9 cellular contexts compared by ENCODE assay signal in genomic region chr16:67372664-67373063, GRCh38. TPM values are rescaled to one million over a fixed set of nuclear protein-coding genes. Genes with fewer than 3 reads are reported as not detected.
A peak's percentile ranks its signal among the peaks of the same experiment; 100 is the strongest.
DNase-seq lines count a peak whose midpoint lies in the region; ATAC-seq and TF ChIP-seq lines count a peak whose summit lies in the region.
"Had no signal": no experiment of that assay in that cellular context is flagged by ENCODE, and none has a peak within 500 bp of the region (broad histone marks: within the 10 kb centered on the region; RNA-seq: fewer than 3 reads in every experiment).

No MANE protein-coding gene starts in this region.

- DNase-seq in A673 (ENCODE audit: low spot score), result peak; percentile 34
- DNase-seq in GM10266 (ENCODE audit: extremely low spot score), result no peak
- no peak for DNase-seq in left ventricle myocardium superior
- DNase-seq in AG08396 (ENCODE audit: low spot score), result no peak
- no peak for DNase-seq in stimulated activated naive B cell treated with anti-CD40 and anti-IgM and Interleukin-4, amounts not matched to agents 10 μg/mL and 1 μg/mL and 100 μg/mL, for 72 hours
- no peak for DNase-seq in ecto neural progenitor cell (ENCODE audit: low spot score)

- peak; percentile 78 for ATAC-seq in SK-N-SH treated with all-trans-retinoic acid at 6 μM for 48 hours
- ATAC-seq in left ventricle myocardium superior, result peak; percentile 25
- no peak for ATAC-seq in HG02610 (IDR thresholded peaks at IDR 0.05; ENCODE audit: unreplicated experiment)
- no peak for ATAC-seq in stimulated activated naive B cell treated with anti-CD40 and anti-IgM and Interleukin-4, amounts not matched to agents 10 μg/mL and 1 μg/mL and 100 μg/mL, for 72 hours (replicated peaks)

- intact Hi-C loops in A673 (cut with micrococcal nuclease; ENCODE audit: unreplicated experiment) (no loop called here), left ventricle myocardium superior (cut with micrococcal nuclease) (no loop called here)

- no peak overlapping the region for H3K4me3 Mint-ChIP-seq in stimulated activated naive B cell treated with anti-CD40 and anti-IgM and Interleukin-4, amounts not matched to agents 10 μg/mL and 1 μg/mL and 100 μg/mL, for 72 hours

- BruUV-seq in A673 (replicated peaks; lab: Mats Ljungman, UMichigan), result no TSS peak

- H3K9me3 Mint-ChIP-seq in stimulated activated naive B cell treated with anti-CD40 and anti-IgM and Interleukin-4, amounts not matched to agents 10 μg/mL and 1 μg/mL and 100 μg/mL, for 72 hours, result no peaks in the 10 kb centered on the region

- no peaks in the 10 kb centered on the region for H3K9me3 ChIP-seq in A673 (ENCODE audit: low read depth, low read length, poor library complexity, severe bottlenecking)

- no peaks in the 10 kb centered on the region for H3K36me3 Mint-ChIP-seq in stimulated activated naive B cell treated with anti-CD40 and anti-IgM and Interleukin-4, amounts not matched to agents 10 μg/mL and 1 μg/mL and 100 μg/mL, for 72 hours

- peak; percentile 60 for TF ChIP-seq CTCF in A673 (conservative IDR thresholded peaks at IDR 0.05; ENCODE audit: low read depth, low read length)
- TF ChIP-seq CTCF in GM10266 (IDR thresholded peaks at IDR 0.05; ENCODE audit: control insufficient read depth, insufficient read depth, low read depth, missing control alignments), result peak; percentile 21

- POLR2A ChIA-PET in A673 (lab: Charles Lee; ENCODE audit: low non-redundant PET), result no interaction called here

- H3K27ac Mint-ChIP-seq in stimulated activated naive B cell treated with anti-CD40 and anti-IgM and Interleukin-4, amounts not matched to agents 10 μg/mL and 1 μg/mL and 100 μg/mL, for 72 hours, result no peak overlapping the region

- H3K27ac ChIP-seq in A673 (ENCODE audit: low read depth, low read length, poor library complexity, severe bottlenecking), result no peak overlapping the region
- H3K27ac ChIP-seq: SJCRH30 had no signal

- CTCF ChIA-PET in A673 (lab: Charles Lee), result interaction anchor here (0.6 to 1.0 kb wide), 3 partner anchors 46 to 171 kb away, joined by 3 to 13 read pairs (median 3); partner anchors contain the start of genes KCTD19 and LRRC36

- H3K4me1 ChIP-seq in A673 (ENCODE audit: insufficient read depth, low read length, poor library complexity, severe bottlenecking), result no peaks in the 10 kb centered on the region
- H3K4me1 ChIP-seq: SJCRH30 had no signal

- H3K27me3 ChIP-seq in A673 (replicated peaks; ENCODE audit: insufficient read depth, low read depth, low read length, poor library complexity), result peaks cover 14% of the 10 kb centered on the region

- no peaks in the 10 kb centered on the region for H3K36me3 ChIP-seq in A673 (ENCODE audit: insufficient read depth, low read length, poor library complexity, severe bottlenecking)
- H3K36me3 ChIP-seq: SJCRH30 had no signal

- H3K27me3 Mint-ChIP-seq in stimulated activated naive B cell treated with anti-CD40 and anti-IgM and Interleukin-4, amounts not matched to agents 10 μg/mL and 1 μg/mL and 100 μg/mL, for 72 hours, result peaks cover 0 to 12% of the 10 kb centered on the region in 2 donors

- no peak overlapping the region for H3K4me3 ChIP-seq in A673 (ENCODE audit: low read depth, low read length, poor library complexity, severe bottlenecking)
- H3K4me3 ChIP-seq: SJCRH30 had no signal

- no peaks in the 10 kb centered on the region for H3K4me1 Mint-ChIP-seq in stimulated activated naive B cell treated with anti-CD40 and anti-IgM and Interleukin-4, amounts not matched to agents 10 μg/mL and 1 μg/mL and 100 μg/mL, for 72 hours

TF ChIP-seq in SK-N-SH treated with all-trans-retinoic acid at 6 μM for 48 hours, 23 proteins besides CTCF, POLR2A, EP300 and RAD21:
- TF ChIP-seq CSDC2 (CRISPR knock-in tag; IDR thresholded peaks at IDR 0.05), result no peak
- TF ChIP-seq TSHZ2 (CRISPR knock-in tag; IDR thresholded peaks at IDR 0.05), result no peak
- no peak for TF ChIP-seq ZFP30 (CRISPR knock-in tag; IDR thresholded peaks at IDR 0.05)
- TF ChIP-seq POU6F1 (CRISPR knock-in tag; IDR thresholded peaks at IDR 0.05; ENCODE audit: borderline replicate concordance, low read depth), result no peak
- no peak for TF ChIP-seq CSRNP3 (CRISPR knock-in tag; IDR thresholded peaks at IDR 0.05)
- no peak for TF ChIP-seq ESRRG (CRISPR knock-in tag; IDR thresholded peaks at IDR 0.05)
- TF ChIP-seq RARB (CRISPR knock-in tag; IDR thresholded peaks at IDR 0.05), result no peak
- TF ChIP-seq ZNF8 (CRISPR knock-in tag; IDR thresholded peaks at IDR 0.05), result no peak
- TF ChIP-seq ZFP3 (CRISPR knock-in tag; IDR thresholded peaks at IDR 0.05), result no peak
- TF ChIP-seq OSR1 (CRISPR knock-in tag; IDR thresholded peaks at IDR 0.05), result no peak
- no peak for TF ChIP-seq TCF4 (CRISPR knock-in tag; IDR thresholded peaks at IDR 0.05; ENCODE audit: borderline replicate concordance)
- no peak for TF ChIP-seq TOX (CRISPR knock-in tag; IDR thresholded peaks at IDR 0.05; ENCODE audit: borderline replicate concordance)
- TF ChIP-seq, protein P1, sequence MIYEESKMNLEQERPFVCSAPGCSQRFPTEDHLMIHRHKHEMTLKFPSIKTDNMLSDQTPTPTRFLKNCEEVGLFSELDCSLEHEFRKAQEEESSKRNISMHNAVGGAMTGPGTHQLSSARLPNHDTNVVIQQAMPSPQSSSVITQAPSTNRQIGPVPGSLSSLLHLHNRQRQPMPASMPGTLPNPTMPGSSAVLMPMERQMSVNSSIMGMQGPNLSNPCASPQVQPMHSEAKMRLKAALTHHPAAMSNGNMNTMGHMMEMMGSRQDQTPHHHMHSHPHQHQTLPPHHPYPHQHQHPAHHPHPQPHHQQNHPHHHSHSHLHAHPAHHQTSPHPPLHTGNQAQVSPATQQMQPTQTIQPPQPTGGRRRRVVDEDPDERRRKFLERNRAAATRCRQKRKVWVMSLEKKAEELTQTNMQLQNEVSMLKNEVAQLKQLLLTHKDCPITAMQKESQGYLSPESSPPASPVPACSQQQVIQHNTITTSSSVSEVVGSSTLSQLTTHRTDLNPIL (CRISPR knock-in tag; IDR thresholded peaks at IDR 0.05; ENCODE audit: low read depth), result no peak
- TF ChIP-seq SNAI2 (CRISPR knock-in tag; IDR thresholded peaks at IDR 0.05), result no peak
- TF ChIP-seq GLIS3 (CRISPR knock-in tag; IDR thresholded peaks at IDR 0.05), result no peak
- no peak for TF ChIP-seq ZNF70 (CRISPR knock-in tag; IDR thresholded peaks at IDR 0.05)

RNA-seq across cellular contexts. Expression of gene TPPP3, which starts 20.6 kb away (rescaled TPM):
- total RNA-seq in A673 (2021), result 0.28 and 0.31 TPM in 2 replicates
- 8.9 TPM for total RNA-seq in left ventricle myocardium superior

RNA-seq across cellular contexts. Expression of gene ZDHHC1, which starts 43.6 kb away (rescaled TPM):
- total RNA-seq in A673 (2021) (5.3 and 6.8 TPM in 2 replicates), left ventricle myocardium superior (3.5 TPM)
- total RNA-seq: SJCRH30 had no signal

RNA-seq across cellular contexts. Expression of gene LRRC36, which starts 46.0 kb away (rescaled TPM):
- not detected in 2 replicates for total RNA-seq in A673 (2021)
- not detected for total RNA-seq in left ventricle myocardium superior
- total RNA-seq: SJCRH30 had no signal

RNA-seq across cellular contexts. Expression of gene KCTD19, which starts 46.1 kb away (rescaled TPM):
- total RNA-seq in A673 (2021), result 0.32 TPM in 1 of 2 replicates, not detected in the other
- not detected for total RNA-seq in left ventricle myocardium superior

RNA-seq across cellular contexts. Expression of gene HSD11B2, which starts 58.3 kb away (rescaled TPM):
- 1.6 and 2.3 TPM in 2 replicates for total RNA-seq in A673 (2021)
- total RNA-seq in left ventricle myocardium superior, result 0.89 TPM

Comparison
In these comparisons a context has a peak if more than half of its experiments do, and no peak if none do; other contexts are left out.
1. ATAC-seq: peak in SK-N-SH treated with all-trans-retinoic acid at 6 μM for 48 hours (single experiment) and left ventricle myocardium superior (single experiment); none in HG02610 (single experiment) and stimulated activated naive B cell treated with anti-CD40 and anti-IgM and Interleukin-4, amounts not matched to agents 10 μg/mL and 1 μg/mL and 100 μg/mL, for 72 hours (0 of 2).